9 cellular contexts compared by ENCODE assay signal in the genomic region with DNA sequence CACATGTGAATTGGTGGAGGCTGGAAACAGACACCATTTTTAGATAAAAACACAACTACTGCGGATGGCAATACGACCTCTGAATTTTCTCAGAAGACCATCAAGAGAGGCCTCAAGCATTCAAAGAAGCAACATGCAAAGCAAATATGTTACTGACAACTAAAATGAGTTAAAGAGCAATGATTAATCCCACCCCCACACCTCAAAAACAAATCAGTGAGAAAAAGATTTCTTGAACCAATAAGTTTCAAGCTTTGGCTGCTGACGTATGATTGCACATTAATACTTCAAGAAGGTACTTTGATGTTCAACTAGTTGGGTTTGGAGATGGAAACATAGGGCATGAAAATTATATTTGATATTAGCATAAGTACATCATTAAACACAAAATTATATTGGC. TPM values are rescaled to one million over a fixed set of nuclear protein-coding genes. Genes with fewer than 3 reads are reported as not detected.
DNase-seq lines count a peak whose midpoint lies in the region; ATAC-seq and TF ChIP-seq lines count a peak whose summit lies in the region.
"Had no signal": no experiment of that assay in that cellular context is flagged by ENCODE, and none has a peak within 500 bp of the region (broad histone marks: within the 10 kb centered on the region; RNA-seq: fewer than 3 reads in every experiment).

No MANE protein-coding gene starts in this region.

- TF ChIP-seq CTCF in kidney epithelial cell (IDR thresholded peaks at IDR 0.05; ENCODE audit: insufficient read depth, low read length, poor library complexity, severe bottlenecking) (no peak), thoracic aorta (IDR thresholded peaks at IDR 0.05) (no peak)

- peak overlapping the region; percentile 88 for H3K27ac ChIP-seq in thoracic aorta

- peak overlapping the region; percentile 92 for H3K27ac Mint-ChIP-seq in activated CD4-positive, alpha-beta T cell treated with anti-CD3 and anti-CD28 coated beads, Interleukin-2, amount 10 ng/mL, durations not matched to agents 24 days and 14 days
- H3K27ac Mint-ChIP-seq in activated T-helper 1 cell treated with anti-CD3 and anti-CD28 coated beads, Interleukin-12 subunit alpha, Interleukin-12 subunit beta, Interleukin-2, Interleukin-4 antibody, amounts not matched to agents 30 ng/mL and 10 ng/mL and 1 ng/mL, durations not matched to agents 14 hours and 24 hours and 36 hours, result peak overlapping the region; percentile 97

- intact Hi-C loops in activated CD4-positive, alpha-beta T cell treated with anti-CD3 and anti-CD28 coated beads, Interleukin-2, amount 10 ng/mL, durations not matched to agents 24 days and 14 days (cut with micrococcal nuclease), result loop anchor here (2.0 kb wide), 1 partner anchor 89 kb away; a partner anchor contains a TSS
- intact Hi-C loops in activated T-helper 1 cell treated with anti-CD3 and anti-CD28 coated beads, Interleukin-12 subunit alpha, Interleukin-12 subunit beta, Interleukin-2, Interleukin-4 antibody, amounts not matched to agents 30 ng/mL and 10 ng/mL and 1 ng/mL, durations not matched to agents 14 hours and 24 hours and 36 hours (cut with micrococcal nuclease), result loop anchor here (10.0 kb wide), 1 partner anchor 143 kb away; no protein-coding TSS in a partner anchor

- H3K4me1 ChIP-seq in thoracic aorta (ENCODE audit: control insufficient read depth in 1 of 2, low read depth in 2 of 2), result peaks cover 20 to 38% of the 10 kb centered on the region in 2 donors

- H3K27me3 Mint-ChIP-seq in activated CD4-positive, alpha-beta T cell treated with anti-CD3 and anti-CD28 coated beads, Interleukin-2, amount 10 ng/mL, durations not matched to agents 24 days and 14 days, result no peaks in the 10 kb centered on the region
- peaks cover 2% of the 10 kb centered on the region for H3K27me3 Mint-ChIP-seq in activated T-helper 1 cell treated with anti-CD3 and anti-CD28 coated beads, Interleukin-12 subunit alpha, Interleukin-12 subunit beta, Interleukin-2, Interleukin-4 antibody, amounts not matched to agents 30 ng/mL and 10 ng/mL and 1 ng/mL, durations not matched to agents 14 hours and 24 hours and 36 hours (ENCODE audit: insufficient read depth)

- ATAC-seq in thoracic aorta (ENCODE audit: insufficient number of reproducible peaks, low FRiP score, low read depth) (no peak), HG02759 (IDR thresholded peaks at IDR 0.05; ENCODE audit: unreplicated experiment) (no peak), GM21529 (IDR thresholded peaks at IDR 0.05; ENCODE audit: unreplicated experiment) (no peak)

- no peak for DNase-seq in activated CD4-positive, alpha-beta T cell treated with anti-CD3 and anti-CD28 coated beads, Interleukin-2, amount 10 ng/mL, durations not matched to agents 24 days and 14 days
- no peak for DNase-seq in activated CD4-positive, alpha-beta T cell treated with anti-CD3 and anti-CD28 coated beads, Interleukin-2, amount 50 U/mL, for 1 hour
- no peak for DNase-seq in activated T-helper 1 cell treated with anti-CD3 and anti-CD28 coated beads, Interleukin-12 subunit alpha, Interleukin-12 subunit beta, Interleukin-2, Interleukin-4 antibody, amounts not matched to agents 30 ng/mL and 10 ng/mL and 1 ng/mL, durations not matched to agents 14 hours and 24 hours and 36 hours (ENCODE audit: low spot score)
- DNase-seq in kidney epithelial cell (ENCODE audit: low read depth) (no peak), thoracic aorta (ENCODE audit: low spot score) (no peak)
- DNase-seq in stimulated activated CD4-positive, alpha-beta T cell treated with anti-CD3 and anti-CD28 coated beads, Interleukin-15, amount 100 ng/mL, for 24 hours, result no peak

- H3K4me3 ChIP-seq in kidney epithelial cell (ENCODE audit: low read depth, low read length) (peak overlapping the region; percentile 92), thoracic aorta (peak overlapping the region; percentile 96)

- H3K36me3 ChIP-seq in kidney epithelial cell (ENCODE audit: control insufficient read depth, insufficient read depth, low read length) (no peaks in the 10 kb centered on the region), thoracic aorta (peaks cover 9% of the 10 kb centered on the region)

- H3K4me3 Mint-ChIP-seq in activated CD4-positive, alpha-beta T cell treated with anti-CD3 and anti-CD28 coated beads, Interleukin-2, amount 10 ng/mL, durations not matched to agents 24 days and 14 days, result peak overlapping the region; percentile 96
- H3K4me3 Mint-ChIP-seq in activated T-helper 1 cell treated with anti-CD3 and anti-CD28 coated beads, Interleukin-12 subunit alpha, Interleukin-12 subunit beta, Interleukin-2, Interleukin-4 antibody, amounts not matched to agents 30 ng/mL and 10 ng/mL and 1 ng/mL, durations not matched to agents 14 hours and 24 hours and 36 hours, result peak overlapping the region; percentile 99

- peaks cover 43% of the 10 kb centered on the region for H3K4me1 Mint-ChIP-seq in activated CD4-positive, alpha-beta T cell treated with anti-CD3 and anti-CD28 coated beads, Interleukin-2, amount 10 ng/mL, durations not matched to agents 24 days and 14 days
- peaks cover 52% of the 10 kb centered on the region for H3K4me1 Mint-ChIP-seq in activated T-helper 1 cell treated with anti-CD3 and anti-CD28 coated beads, Interleukin-12 subunit alpha, Interleukin-12 subunit beta, Interleukin-2, Interleukin-4 antibody, amounts not matched to agents 30 ng/mL and 10 ng/mL and 1 ng/mL, durations not matched to agents 14 hours and 24 hours and 36 hours (ENCODE audit: low read depth)

- H3K27me3 ChIP-seq in kidney epithelial cell (ENCODE audit: control insufficient read depth, insufficient read depth, low read length), result no peaks in the 10 kb centered on the region
- H3K27me3 ChIP-seq in thoracic aorta (replicated peaks; ENCODE audit: insufficient read depth), result no peaks in the 10 kb centered on the region

- no peaks in the 10 kb centered on the region for H3K9me3 ChIP-seq in thoracic aorta

- H3K36me3 Mint-ChIP-seq in activated CD4-positive, alpha-beta T cell treated with anti-CD3 and anti-CD28 coated beads, Interleukin-2, amount 10 ng/mL, durations not matched to agents 24 days and 14 days (ENCODE audit: low read depth), result peaks cover 8% of the 10 kb centered on the region
- H3K36me3 Mint-ChIP-seq in activated T-helper 1 cell treated with anti-CD3 and anti-CD28 coated beads, Interleukin-12 subunit alpha, Interleukin-12 subunit beta, Interleukin-2, Interleukin-4 antibody, amounts not matched to agents 30 ng/mL and 10 ng/mL and 1 ng/mL, durations not matched to agents 14 hours and 24 hours and 36 hours (ENCODE audit: low read depth), result peaks cover 12% of the 10 kb centered on the region

- no peaks in the 10 kb centered on the region for H3K9me3 Mint-ChIP-seq in activated CD4-positive, alpha-beta T cell treated with anti-CD3 and anti-CD28 coated beads, Interleukin-2, amount 10 ng/mL, durations not matched to agents 24 days and 14 days
- H3K9me3 Mint-ChIP-seq in activated T-helper 1 cell treated with anti-CD3 and anti-CD28 coated beads, Interleukin-12 subunit alpha, Interleukin-12 subunit beta, Interleukin-2, Interleukin-4 antibody, amounts not matched to agents 30 ng/mL and 10 ng/mL and 1 ng/mL, durations not matched to agents 14 hours and 24 hours and 36 hours, result no peaks in the 10 kb centered on the region

RNA-seq across cellular contexts. Expression of a gene that starts 1.0 kb away (rescaled TPM):
- total RNA-seq in activated CD4-positive, alpha-beta T cell treated with anti-CD3 and anti-CD28 coated beads, Interleukin-2, amount 10 ng/mL, durations not matched to agents 24 days and 14 days, result 12.4 and 13.1 TPM in 2 replicates
- 13.0 and 13.4 TPM in 2 replicates for total RNA-seq in activated T-helper 1 cell treated with anti-CD3 and anti-CD28 coated beads, Interleukin-12 subunit alpha, Interleukin-12 subunit beta, Interleukin-2, Interleukin-4 antibody, amounts not matched to agents 30 ng/mL and 10 ng/mL and 1 ng/mL, durations not matched to agents 14 hours and 24 hours and 36 hours
- 13.0 and 13.8 TPM in 2 replicates for total RNA-seq in kidney epithelial cell
- total RNA-seq in thoracic aorta, result 10 to 100 TPM; 15.0 to 16.1 TPM

RNA-seq across cellular contexts. Expression of a gene that starts 1.1 kb away (rescaled TPM):
- total RNA-seq in activated CD4-positive, alpha-beta T cell treated with anti-CD3 and anti-CD28 coated beads, Interleukin-2, amount 10 ng/mL, durations not matched to agents 24 days and 14 days, result 16.4 and 18.6 TPM in 2 replicates
- total RNA-seq in activated T-helper 1 cell treated with anti-CD3 and anti-CD28 coated beads, Interleukin-12 subunit alpha, Interleukin-12 subunit beta, Interleukin-2, Interleukin-4 antibody, amounts not matched to agents 30 ng/mL and 10 ng/mL and 1 ng/mL, durations not matched to agents 14 hours and 24 hours and 36 hours, result 18.2 and 18.7 TPM in 2 replicates
- total RNA-seq in kidney epithelial cell (3.3 and 10.5 TPM in 2 replicates), thoracic aorta (1 to 10 TPM; 4.2 to 5.4 TPM)

RNA-seq across cellular contexts. Expression of a gene that starts 37.7 kb away (rescaled TPM):
- total RNA-seq in activated CD4-positive, alpha-beta T cell treated with anti-CD3 and anti-CD28 coated beads, Interleukin-2, amount 10 ng/mL, durations not matched to agents 24 days and 14 days, result not detected in 2 replicates
- not detected in 2 replicates for total RNA-seq in activated T-helper 1 cell treated with anti-CD3 and anti-CD28 coated beads, Interleukin-12 subunit alpha, Interleukin-12 subunit beta, Interleukin-2, Interleukin-4 antibody, amounts not matched to agents 30 ng/mL and 10 ng/mL and 1 ng/mL, durations not matched to agents 14 hours and 24 hours and 36 hours
- not detected in 2 replicates for total RNA-seq in kidney epithelial cell
- total RNA-seq in thoracic aorta, result not detected
- total RNA-seq: T-helper 1 cell treated with Interleukin-12 subunit alpha and Interleukin-12 subunit beta and Interleukin-4 antibody, amounts not matched to agents 30 ng/mL and 1 ng/mL, for 36 hours had no signal
